ENCODE assay signal across 10 cellular contexts in the genomic region with DNA sequence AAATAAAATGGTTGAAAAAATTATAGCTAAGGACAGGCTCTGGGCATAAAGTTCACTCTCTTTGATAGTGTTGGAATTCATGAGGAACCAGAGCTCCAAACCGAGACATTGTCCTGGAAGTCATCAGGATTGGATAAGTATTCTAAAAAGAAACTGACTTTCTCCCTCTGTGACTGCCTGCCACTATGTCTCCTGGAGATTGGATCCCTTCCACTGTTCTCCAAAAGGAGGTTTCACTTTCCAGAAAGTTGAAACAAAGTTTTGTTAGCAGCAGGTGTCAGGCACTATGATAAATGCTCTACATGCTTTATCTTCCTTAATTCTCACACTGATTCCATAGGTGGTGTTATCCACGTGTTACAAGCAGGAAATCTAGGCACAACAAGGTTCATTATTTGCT. TPM values are rescaled to one million over a fixed set of nuclear protein-coding genes. Genes with fewer than 3 reads are reported as not detected.
DNase-seq lines count a peak whose midpoint lies in the region; ATAC-seq and TF ChIP-seq lines count a peak whose summit lies in the region.
"Had no signal": no experiment of that assay in that cellular context is flagged by ENCODE, and none has a peak within 500 bp of the region (broad histone marks: within the 10 kb centered on the region; RNA-seq: fewer than 3 reads in every experiment).

No MANE protein-coding gene starts in this region.

- TF ChIP-seq CTCF in Loucy (conservative IDR thresholded peaks at IDR 0.05; ENCODE audit: low read length) (no peak), upper lobe of left lung (IDR thresholded peaks at IDR 0.05) (no peak), Caco-2 (IDR thresholded peaks at IDR 0.05; ENCODE audit: insufficient read depth in 1 of 2, low read depth in 1 of 2, low read length in 1 of 2, severe bottlenecking in 1 of 2, unreplicated experiment in 1 of 2) (no peak), foreskin fibroblast (IDR thresholded peaks at IDR 0.05; ENCODE audit: low read depth, low read length) (no peak)

- no peaks in the 10 kb centered on the region for H3K36me3 Mint-ChIP-seq in Caco-2 (ENCODE audit: insufficient read depth, unreplicated experiment)
- H3K36me3 Mint-ChIP-seq in effector memory CD8-positive, alpha-beta T cell (ENCODE audit: insufficient read depth): no peaks in the 10 kb centered on the region

- peak overlapping the region in 2 of 4 donors; percentile 35 to 61 for H3K27ac ChIP-seq in upper lobe of left lung
- H3K27ac ChIP-seq: heart left ventricle had no signal

- no peak overlapping the region for H3K4me3 Mint-ChIP-seq in Caco-2 (ENCODE audit: unreplicated experiment)
- H3K4me3 Mint-ChIP-seq in effector memory CD8-positive, alpha-beta T cell: no peak overlapping the region
- H3K4me3 Mint-ChIP-seq: activated T-cell treated with anti-CD3 and anti-CD28 coated beads, Interleukin-2, amount 50 U/mL, for 72 hours; nephron had no signal

- no peak overlapping the region for H3K27ac Mint-ChIP-seq in Caco-2 (ENCODE audit: unreplicated experiment)
- no peak overlapping the region for H3K27ac Mint-ChIP-seq in effector memory CD8-positive, alpha-beta T cell

- no peak for TF ChIP-seq POLR2A in upper lobe of left lung (IDR thresholded peaks at IDR 0.05)

- no peaks in the 10 kb centered on the region for H3K36me3 ChIP-seq in Loucy (ENCODE audit: insufficient read depth, low read length)
- no peaks in the 10 kb centered on the region for H3K36me3 ChIP-seq in upper lobe of left lung
- H3K36me3 ChIP-seq in Caco-2 (ENCODE audit: control insufficient read depth, insufficient read depth, low read length): no peaks in the 10 kb centered on the region
- H3K36me3 ChIP-seq: heart left ventricle had no signal

- H4K20me1 ChIP-seq in Loucy (ENCODE audit: insufficient read depth, low read length, poor library complexity, severe bottlenecking): no peaks in the 10 kb centered on the region

- 50 to 53% methylated on average over 2 of the region's 2 CpGs for WGBS in upper lobe of left lung, 2 donors

- no TSS peak for BruUV-seq in Caco-2 (replicated peaks; lab: Mats Ljungman, UMichigan)

- H3K9ac ChIP-seq in Loucy (ENCODE audit: low read depth, low read length, poor library complexity, severe bottlenecking): peak overlapping the region; percentile 54

- H3K9me3 Mint-ChIP-seq in Caco-2 (ENCODE audit: unreplicated experiment): no peaks in the 10 kb centered on the region
- peaks cover 0 to 1% of the 10 kb centered on the region in 2 donors for H3K9me3 Mint-ChIP-seq in effector memory CD8-positive, alpha-beta T cell
- H3K9me3 Mint-ChIP-seq: activated T-cell treated with anti-CD3 and anti-CD28 coated beads, Interleukin-2, amount 50 U/mL, for 72 hours; nephron had no signal

- no peaks in the 10 kb centered on the region for H3F3A ChIP-seq in Loucy (ENCODE audit: low read depth)

- no peak for TF ChIP-seq EP300 in upper lobe of left lung (IDR thresholded peaks at IDR 0.05)

- CTCF ChIA-PET in Caco-2 (lab: Charles Lee): no interaction called here

- H3K4me1 ChIP-seq in Loucy (ENCODE audit: insufficient read depth, low read length, poor library complexity, severe bottlenecking) (peaks cover 14% of the 10 kb centered on the region), upper lobe of left lung (no peaks in the 10 kb centered on the region), Caco-2 (no peaks in the 10 kb centered on the region)
- H3K4me1 ChIP-seq: heart left ventricle had no signal

- DNase-seq in upper lobe of left lung (no peak), Caco-2 (no peak), foreskin fibroblast (no peak)
- DNase-seq in effector memory CD8-positive, alpha-beta T cell: no peak
- DNase-seq: activated T-cell treated with anti-CD3 and anti-CD28 coated beads, Interleukin-2, amount 50 U/mL, for 72 hours; heart left ventricle had no signal

- no peaks in the 10 kb centered on the region for H3K9me2 ChIP-seq in Loucy (replicated peaks; ENCODE audit: low read depth, low read length)

- peak overlapping the region; percentile 75 for H3K4me2 ChIP-seq in Loucy (ENCODE audit: low read depth, low read length, poor library complexity, severe bottlenecking)

- POLR2A ChIA-PET in Caco-2 (lab: Charles Lee): no interaction called here

- H3K79me2 ChIP-seq in Loucy (ENCODE audit: insufficient read depth, low read length): no peaks in the 10 kb centered on the region

- peak overlapping the region; percentile 83; the same call in 1 of the 2 replicates for H2AFZ ChIP-seq in Loucy (ENCODE audit: low read length)

- H3K4me1 Mint-ChIP-seq in Caco-2 (ENCODE audit: low read depth, unreplicated experiment): no peaks in the 10 kb centered on the region
- no peaks in the 10 kb centered on the region for H3K4me1 Mint-ChIP-seq in effector memory CD8-positive, alpha-beta T cell (ENCODE audit: low read depth in 2 of 2)
- H3K4me1 Mint-ChIP-seq: nephron had no signal

- H3K9me3 ChIP-seq in Loucy (ENCODE audit: insufficient read depth, low read depth, low read length) (no peaks in the 10 kb centered on the region), upper lobe of left lung (no peaks in the 10 kb centered on the region), Caco-2 (no peaks in the 10 kb centered on the region)
- H3K9me3 ChIP-seq: heart left ventricle had no signal

- H3K27me3 ChIP-seq in Loucy (ENCODE audit: insufficient read depth, low read length, poor library complexity, severe bottlenecking): no peaks in the 10 kb centered on the region
- no peaks in the 10 kb centered on the region for H3K27me3 ChIP-seq in upper lobe of left lung
- H3K27me3 ChIP-seq in Caco-2 (replicated peaks; ENCODE audit: control insufficient read depth, insufficient read depth, low read length): no peaks in the 10 kb centered on the region
- H3K27me3 ChIP-seq: heart left ventricle had no signal

- H3K4me3 ChIP-seq in Loucy (ENCODE audit: low read length, poor library complexity, severe bottlenecking): peak overlapping the region; percentile 26
- peak overlapping the region in 3 of 4 donors; percentile 4 to 32 (median 9) for H3K4me3 ChIP-seq in upper lobe of left lung
- no peak overlapping the region for H3K4me3 ChIP-seq in Caco-2 (ENCODE audit: low read depth, low read length)
- no peak overlapping the region for H3K4me3 ChIP-seq in foreskin fibroblast (ENCODE audit: low read depth in 1 of 2, low read length in 2 of 2)
- H3K4me3 ChIP-seq: heart left ventricle had no signal

- no peaks in the 10 kb centered on the region for H3K27me3 Mint-ChIP-seq in Caco-2 (ENCODE audit: insufficient read depth, unreplicated experiment)
- peaks cover 8 to 10% of the 10 kb centered on the region in 2 donors for H3K27me3 Mint-ChIP-seq in effector memory CD8-positive, alpha-beta T cell

- ATAC-seq in GM19395 (IDR thresholded peaks at IDR 0.05; ENCODE audit: unreplicated experiment): peak; percentile 39
- peak; percentile 34 for ATAC-seq in HG02885 (IDR thresholded peaks at IDR 0.05; ENCODE audit: poor library complexity, unreplicated experiment)
- ATAC-seq in upper lobe of left lung (ENCODE audit: low FRiP score in 2 of 2): no peak
- no peak for ATAC-seq in effector memory CD8-positive, alpha-beta T cell (replicated peaks)
- ATAC-seq: activated T-cell treated with anti-CD3 and anti-CD28 coated beads, Interleukin-2, amount 50 U/mL, for 72 hours; heart left ventricle had no signal

- intact Hi-C loops in Caco-2 (cut with micrococcal nuclease; ENCODE audit: unreplicated experiment): no loop called here

RNA-seq across cellular contexts. Expression of gene BANK1, which starts 16.8 kb away (rescaled TPM):
- total RNA-seq in upper lobe of left lung (10 to 100 TPM in 3 of 6 donors, 1 to 10 TPM in 3; 7.6 to 29.3 (median 11.4) TPM), Caco-2 (2022) (5.7 and 5.8 TPM in 2 replicates)

Comparison
In these comparisons a context has a peak if more than half of its experiments do, and no peak if none do; other contexts are left out.
1. ATAC-seq: peak in GM19395 (single experiment) and HG02885 (single experiment); none in upper lobe of left lung (0 of 2) and effector memory CD8-positive, alpha-beta T cell (single experiment).
2. H3K4me3 ChIP-seq: peak in Loucy (single experiment) and upper lobe of left lung (3 of 4); none in Caco-2 (single experiment) and foreskin fibroblast (0 of 2).